In genomic region chr20:44959896-44960852, GRCh38 we compare ENCODE assay signal across 8 cellular contexts. TPM values are rescaled to one million over a fixed set of nuclear protein-coding genes. Genes with fewer than 3 reads are reported as not detected.
DNase-seq lines count a peak whose midpoint lies in the region; ATAC-seq and TF ChIP-seq lines count a peak whose summit lies in the region.

A gene with protein sequence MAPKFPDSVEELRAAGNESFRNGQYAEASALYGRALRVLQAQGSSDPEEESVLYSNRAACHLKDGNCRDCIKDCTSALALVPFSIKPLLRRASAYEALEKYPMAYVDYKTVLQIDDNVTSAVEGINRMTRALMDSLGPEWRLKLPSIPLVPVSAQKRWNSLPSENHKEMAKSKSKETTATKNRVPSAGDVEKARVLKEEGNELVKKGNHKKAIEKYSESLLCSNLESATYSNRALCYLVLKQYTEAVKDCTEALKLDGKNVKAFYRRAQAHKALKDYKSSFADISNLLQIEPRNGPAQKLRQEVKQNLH (minus strand): TSS chr20:44960397. CDS start chr20:44960333, 64 bp downstream.

- H3K27ac Mint-ChIP-seq in activated T-cell treated with anti-CD3 and anti-CD28 coated beads, Interleukin-2, amount 50 U/mL, for 24 hours, result peak within 1 kb of the TSS; percentile 98

- H3K36me3 Mint-ChIP-seq in activated T-cell treated with anti-CD3 and anti-CD28 coated beads, Interleukin-2, amount 50 U/mL, for 24 hours (ENCODE audit: low read depth), result peaks cover 47% of the 10 kb centered on the region

- peak within 1 kb of the TSS; percentile 97 for H3K4me3 Mint-ChIP-seq in activated T-cell treated with anti-CD3 and anti-CD28 coated beads, Interleukin-2, amount 50 U/mL, for 24 hours

- TF ChIP-seq CTCF in epithelial cell of proximal tubule (conservative IDR thresholded peaks at IDR 0.05; ENCODE audit: low read depth, low read length), result no peak

- peak within 1 kb of the TSS; percentile 74 to 79 for H3K9ac ChIP-seq in mucosa of rectum (ENCODE audit: low read depth in 1 of 2, low read length in 2 of 2)

- H3K9me3 ChIP-seq in mucosa of rectum (ENCODE audit: control insufficient read depth in 2 of 2, low read length in 2 of 2), result no peaks in the 10 kb centered on the region

- ATAC-seq in GM21723 (IDR thresholded peaks at IDR 0.05; ENCODE audit: unreplicated experiment), result peak; percentile 90

- peaks cover 12 to 15% of the 10 kb centered on the region in 2 donors for H3K4me1 ChIP-seq in mucosa of rectum (ENCODE audit: control insufficient read depth in 2 of 2, insufficient read depth in 2 of 2, low read length in 2 of 2)

- H3K4me3 ChIP-seq in epithelial cell of proximal tubule (ENCODE audit: low read depth, low read length) (peak within 1 kb of the TSS; percentile 84), mucosa of rectum (ENCODE audit: low read length in 2 of 2) (peak within 1 kb of the TSS; percentile 76 to 77)

- H3K9me3 Mint-ChIP-seq in activated T-cell treated with anti-CD3 and anti-CD28 coated beads, Interleukin-2, amount 50 U/mL, for 24 hours, result no peaks in the 10 kb centered on the region

- peaks cover 78% of the 10 kb centered on the region for H3K4me1 Mint-ChIP-seq in activated T-cell treated with anti-CD3 and anti-CD28 coated beads, Interleukin-2, amount 50 U/mL, for 24 hours (ENCODE audit: low read depth)

- peaks cover 8 to 12% of the 10 kb centered on the region in 2 donors for H3K36me3 ChIP-seq in mucosa of rectum (ENCODE audit: control insufficient read depth in 2 of 2, insufficient read depth in 2 of 2, low read length in 2 of 2)

- peak within 1 kb of the TSS; percentile 30 to 70 for H3K27ac ChIP-seq in mucosa of rectum (ENCODE audit: low read depth in 2 of 2, low read length in 2 of 2)

- DNase-seq in DMS53 (lab: John Stamatoyannopoulos, UW) (peak; percentile 99), KG1 (lab: John Stamatoyannopoulos, UW) (peak; percentile 90), epithelial cell of proximal tubule (ENCODE audit: low read depth) (no peak)
- peak; percentile 97 for DNase-seq in activated T-cell treated with anti-CD3 and anti-CD28 coated beads, Interleukin-2, amount 50 U/mL, for 24 hours
- DNase-seq in stimulated activated CD8-positive, alpha-beta memory T cell treated with anti-CD3 and anti-CD28 coated beads, Interleukin-4, amount 100 ng/mL, for 4 hours (ENCODE audit: low read depth in 2 of 2, low spot score in 1 of 2), result peak; percentile 91 to 92

- no peaks in the 10 kb centered on the region for H3K27me3 ChIP-seq in mucosa of rectum (ENCODE audit: control insufficient read depth in 2 of 2, insufficient read depth in 2 of 2, low read length in 2 of 2)

- no peaks in the 10 kb centered on the region for H3K27me3 Mint-ChIP-seq in activated T-cell treated with anti-CD3 and anti-CD28 coated beads, Interleukin-2, amount 50 U/mL, for 24 hours

TF ChIP-seq in PFSK-1, 5 proteins besides CTCF, POLR2A, EP300 and RAD21:
- TF ChIP-seq TAF1 (IDR thresholded peaks at IDR 0.05; ENCODE audit: borderline replicate concordance, insufficient read depth, low read length) (no peak), FOXP2 (optimal IDR thresholded peaks at IDR 0.05; ENCODE audit: borderline replicate concordance, extremely low read depth, extremely low read length, insufficient read depth) (no peak), POLR2AphosphoS5 (IDR thresholded peaks at IDR 0.05; ENCODE audit: low read depth, low read length) (peak; percentile 66), SIN3A (IDR thresholded peaks at IDR 0.05; ENCODE audit: borderline replicate concordance, insufficient read depth, low read length) (0 out of 2 replicates have a peak, but pooled peaks have one; percentile 18)
- TF ChIP-seq, protein P1, sequence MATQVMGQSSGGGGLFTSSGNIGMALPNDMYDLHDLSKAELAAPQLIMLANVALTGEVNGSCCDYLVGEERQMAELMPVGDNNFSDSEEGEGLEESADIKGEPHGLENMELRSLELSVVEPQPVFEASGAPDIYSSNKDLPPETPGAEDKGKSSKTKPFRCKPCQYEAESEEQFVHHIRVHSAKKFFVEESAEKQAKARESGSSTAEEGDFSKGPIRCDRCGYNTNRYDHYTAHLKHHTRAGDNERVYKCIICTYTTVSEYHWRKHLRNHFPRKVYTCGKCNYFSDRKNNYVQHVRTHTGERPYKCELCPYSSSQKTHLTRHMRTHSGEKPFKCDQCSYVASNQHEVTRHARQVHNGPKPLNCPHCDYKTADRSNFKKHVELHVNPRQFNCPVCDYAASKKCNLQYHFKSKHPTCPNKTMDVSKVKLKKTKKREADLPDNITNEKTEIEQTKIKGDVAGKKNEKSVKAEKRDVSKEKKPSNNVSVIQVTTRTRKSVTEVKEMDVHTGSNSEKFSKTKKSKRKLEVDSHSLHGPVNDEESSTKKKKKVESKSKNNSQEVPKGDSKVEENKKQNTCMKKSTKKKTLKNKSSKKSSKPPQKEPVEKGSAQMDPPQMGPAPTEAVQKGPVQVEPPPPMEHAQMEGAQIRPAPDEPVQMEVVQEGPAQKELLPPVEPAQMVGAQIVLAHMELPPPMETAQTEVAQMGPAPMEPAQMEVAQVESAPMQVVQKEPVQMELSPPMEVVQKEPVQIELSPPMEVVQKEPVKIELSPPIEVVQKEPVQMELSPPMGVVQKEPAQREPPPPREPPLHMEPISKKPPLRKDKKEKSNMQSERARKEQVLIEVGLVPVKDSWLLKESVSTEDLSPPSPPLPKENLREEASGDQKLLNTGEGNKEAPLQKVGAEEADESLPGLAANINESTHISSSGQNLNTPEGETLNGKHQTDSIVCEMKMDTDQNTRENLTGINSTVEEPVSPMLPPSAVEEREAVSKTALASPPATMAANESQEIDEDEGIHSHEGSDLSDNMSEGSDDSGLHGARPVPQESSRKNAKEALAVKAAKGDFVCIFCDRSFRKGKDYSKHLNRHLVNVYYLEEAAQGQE (IDR thresholded peaks at IDR 0.05; ENCODE audit: insufficient read depth in 1 of 2, low read depth in 2 of 2, low read length in 2 of 2), result no peak
TF ChIP-seq in PFSK-1: peak in this region for 2.

RNA-seq across cellular contexts. Expression of the gene that starts here (rescaled TPM):
- polyA plus RNA-seq in PFSK-1 (2012; ENCODE audit: insufficient read length, low read depth), result 27.8 TPM
- 74.3 and 95.6 TPM in 2 replicates for total RNA-seq in epithelial cell of proximal tubule
